8 cellular contexts compared by ENCODE assay signal in genomic region chr4:6308890-6309643, GRCh38. TPM values are rescaled to one million over a fixed set of nuclear protein-coding genes. Genes with fewer than 3 reads are reported as not detected.
DNase-seq lines count a peak whose midpoint lies in the region; ATAC-seq lines count a peak whose summit lies in the region.
"Had no signal": no experiment of that assay in that cellular context is flagged by ENCODE, and none has a peak within 500 bp of the region (broad histone marks: within the 10 kb centered on the region; RNA-seq: fewer than 3 reads in every experiment).

No MANE protein-coding gene starts in this region.

- H3K4me3 ChIP-seq in iPS DF 6.9 (ENCODE audit: low read length) = peak overlapping the region; percentile 53; the same call in 1 of the 2 replicates

- H3K27ac ChIP-seq in iPS DF 6.9 (ENCODE audit: low read length) = no peak overlapping the region
- H3K27ac ChIP-seq: KMS-11 had no signal

- DNase-seq in HuH-7.5 (ENCODE audit: low spot score) = peak; percentile 55
- no peak for DNase-seq in activated CD8-positive, alpha-beta memory T cell treated with anti-CD3 and anti-CD28 coated beads, Interleukin-2, amount 10 ng/mL, durations not matched to agents 7 days and 5 days
- DNase-seq in iPS DF 6.9 (ENCODE audit: low read depth, low spot score) = no peak
- peak; percentile 13 for DNase-seq in stimulated activated CD8-positive, alpha-beta memory T cell treated with anti-CD3 and anti-CD28 coated beads, Interleukin-12 subunit alpha, Interleukin-12 subunit beta, amount 100 ng/mL, for 4 hours (ENCODE audit: low read depth)
- DNase-seq in CD1c-positive myeloid dendritic cell (ENCODE audit: extremely low spot score) = no peak
- no peak for DNase-seq in RPMI8226
- no peak for DNase-seq in OCI-M1 (lab: John Stamatoyannopoulos, UW)

- no CpG with 5 or more reads among the region's 65 CpGs for WGBS in iPS DF 6.9 (ENCODE audit: insufficient coverage, insufficient read length)

- peaks cover 1% of the 10 kb centered on the region; the same call in 1 of the 2 replicates for H3K36me3 ChIP-seq in iPS DF 6.9 (ENCODE audit: control insufficient read depth, insufficient read depth, low read length)

- CTCF ChIA-PET in activated CD8-positive, alpha-beta memory T cell treated with anti-CD3 and anti-CD28 coated beads, Interleukin-2, amount 10 ng/mL, durations not matched to agents 7 days and 5 days (lab: Charles Lee) = interaction anchor here (1.1 to 1.9 kb wide), 2 partner anchors 18 to 58 kb away, joined by 4 read pairs; no protein-coding TSS in a partner anchor

- no peaks in the 10 kb centered on the region for H3K9me3 ChIP-seq in iPS DF 6.9 (ENCODE audit: control insufficient read depth, insufficient read depth, low read length)

- H3K4me1 Mint-ChIP-seq in activated CD8-positive, alpha-beta memory T cell treated with anti-CD3 and anti-CD28 coated beads, Interleukin-2, amount 10 ng/mL, durations not matched to agents 7 days and 5 days = peaks cover 12% of the 10 kb centered on the region

- H3K9me3 Mint-ChIP-seq in activated CD8-positive, alpha-beta memory T cell treated with anti-CD3 and anti-CD28 coated beads, Interleukin-2, amount 10 ng/mL, durations not matched to agents 7 days and 5 days (ENCODE audit: low read depth) = no peaks in the 10 kb centered on the region

- H3K4me3 Mint-ChIP-seq in activated CD8-positive, alpha-beta memory T cell treated with anti-CD3 and anti-CD28 coated beads, Interleukin-2, amount 10 ng/mL, durations not matched to agents 7 days and 5 days = no peak overlapping the region

- ATAC-seq in activated CD8-positive, alpha-beta memory T cell treated with anti-CD3 and anti-CD28 coated beads, Interleukin-2, amount 10 ng/mL, durations not matched to agents 7 days and 5 days = peak; percentile 33

- H3K27me3 Mint-ChIP-seq in activated CD8-positive, alpha-beta memory T cell treated with anti-CD3 and anti-CD28 coated beads, Interleukin-2, amount 10 ng/mL, durations not matched to agents 7 days and 5 days = peaks cover 68% of the 10 kb centered on the region

- no peaks in the 10 kb centered on the region for H3K4me1 ChIP-seq in iPS DF 6.9 (ENCODE audit: control insufficient read depth, insufficient read depth, low read length)

- H3K27me3 ChIP-seq in iPS DF 6.9 (ENCODE audit: control insufficient read depth, insufficient read depth, low read length) = peaks cover 3% of the 10 kb centered on the region; the same call in 1 of the 2 replicates

- no peak overlapping the region for H3K27ac Mint-ChIP-seq in activated CD8-positive, alpha-beta memory T cell treated with anti-CD3 and anti-CD28 coated beads, Interleukin-2, amount 10 ng/mL, durations not matched to agents 7 days and 5 days

- H3K36me3 Mint-ChIP-seq in activated CD8-positive, alpha-beta memory T cell treated with anti-CD3 and anti-CD28 coated beads, Interleukin-2, amount 10 ng/mL, durations not matched to agents 7 days and 5 days = no peaks in the 10 kb centered on the region

RNA-seq across cellular contexts. Expression of gene WFS1, which starts 39.4 kb away (rescaled TPM):
- total RNA-seq in activated CD8-positive, alpha-beta memory T cell treated with anti-CD3 and anti-CD28 coated beads, Interleukin-2, amount 10 ng/mL, durations not matched to agents 7 days and 5 days = 1 to 10 TPM; 1.8 to 2.2 TPM

Comparison
In these comparisons a context has a peak if more than half of its experiments do, and no peak if none do; other contexts are left out.
1. DNase-seq: peak in HuH-7.5 (single experiment) and stimulated activated CD8-positive, alpha-beta memory T cell treated with anti-CD3 and anti-CD28 coated beads, Interleukin-12 subunit alpha, Interleukin-12 subunit beta, amount 100 ng/mL, for 4 hours (single experiment); none in activated CD8-positive, alpha-beta memory T cell treated with anti-CD3 and anti-CD28 coated beads, Interleukin-2, amount 10 ng/mL, durations not matched to agents 7 days and 5 days (single experiment), iPS DF 6.9 (single experiment), CD1c-positive myeloid dendritic cell (single experiment), RPMI8226 (single experiment) and OCI-M1 (single experiment).